In the genomic region with DNA sequence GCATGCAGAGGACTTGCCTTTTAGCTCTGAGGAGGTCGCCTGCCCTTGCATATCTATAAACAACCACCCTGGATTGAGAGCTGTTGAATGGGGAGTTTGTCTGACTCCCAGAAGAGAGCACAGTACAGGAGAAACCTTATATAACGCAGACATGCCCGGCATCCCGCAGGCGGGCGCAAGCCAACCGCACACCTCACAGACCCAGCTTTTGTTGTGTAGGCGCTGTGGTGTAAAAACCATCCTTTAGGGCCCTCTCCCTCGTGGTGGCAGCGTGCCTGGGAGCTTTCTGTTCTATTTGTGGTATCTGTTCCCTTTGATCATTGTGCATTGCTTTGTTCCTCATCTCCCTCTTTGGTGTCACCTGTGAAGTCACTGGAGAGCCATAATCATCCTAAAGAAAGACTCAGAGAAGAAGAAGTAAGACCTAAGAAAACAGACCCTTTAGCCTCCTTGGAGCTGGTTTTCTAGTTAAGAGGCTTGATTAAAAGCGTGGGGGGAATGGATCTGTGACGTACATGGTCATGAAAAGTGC, we compare ENCODE assay signal across 10 cellular contexts.
DNase-seq lines count a peak whose midpoint lies in the region; ATAC-seq and TF ChIP-seq lines count a peak whose summit lies in the region.
"Had no signal": no experiment of that assay in that cellular context is flagged by ENCODE, and none has a peak within 500 bp of the region (broad histone marks: within the 10 kb centered on the region; RNA-seq: fewer than 3 reads in every experiment).

No MANE protein-coding gene starts in this region.

- H3K36me3 ChIP-seq in DOHH2 (ENCODE audit: control insufficient read depth, low read length) (no peaks in the 10 kb centered on the region; the same call in 1 of the 2 replicates), Karpas-422 (ENCODE audit: insufficient read depth, low read length) (no peaks in the 10 kb centered on the region)

- peak; percentile 80 for ATAC-seq in T-helper 17 cell
- no peak for ATAC-seq in GM18870 (IDR thresholded peaks at IDR 0.05; ENCODE audit: unreplicated experiment)
- ATAC-seq in GM19324 (IDR thresholded peaks at IDR 0.05; ENCODE audit: low FRiP score, unreplicated experiment): no peak

- H3K4me1 Mint-ChIP-seq in T-helper 17 cell: peaks cover 47% of the 10 kb centered on the region
- H3K4me1 Mint-ChIP-seq in activated naive CD8-positive, alpha-beta T cell treated with anti-CD3 and anti-CD28 coated beads for 36 hours: peaks cover 58% of the 10 kb centered on the region
- H3K4me1 Mint-ChIP-seq in HFFc6 (ENCODE audit: low read depth): peaks cover 63% of the 10 kb centered on the region

- H3K79me2 ChIP-seq in DOHH2 (ENCODE audit: control insufficient read depth, low read length) (no peaks in the 10 kb centered on the region), Karpas-422 (ENCODE audit: low read length) (no peaks in the 10 kb centered on the region)

- peak overlapping the region; percentile 74 for H3K4me3 Mint-ChIP-seq in T-helper 17 cell
- peak overlapping the region; percentile 19 for H3K4me3 Mint-ChIP-seq in activated naive CD8-positive, alpha-beta T cell treated with anti-CD3 and anti-CD28 coated beads for 36 hours
- no peak overlapping the region for H3K4me3 Mint-ChIP-seq in HFFc6

- H3K9me3 ChIP-seq in DOHH2 (ENCODE audit: control insufficient read depth, insufficient read depth, low read length): peaks cover 8% of the 10 kb centered on the region; the same call in 1 of the 2 replicates
- H3K9me3 ChIP-seq in T-helper 17 cell (ENCODE audit: control insufficient read depth, low read length, poor library complexity, severe bottlenecking): no peaks in the 10 kb centered on the region
- H3K9me3 ChIP-seq in Karpas-422 (ENCODE audit: low read length): no peaks in the 10 kb centered on the region

- H3K27me3 ChIP-seq in DOHH2 (ENCODE audit: control insufficient read depth, low read length): no peaks in the 10 kb centered on the region
- H3K27me3 ChIP-seq in Karpas-422 (ENCODE audit: low read length): no peaks in the 10 kb centered on the region

- peaks cover 26% of the 10 kb centered on the region for H3F3A ChIP-seq in DOHH2 (ENCODE audit: control insufficient read depth, insufficient read depth)

- H3K27me3 Mint-ChIP-seq in T-helper 17 cell (no peaks in the 10 kb centered on the region), HFFc6 (ENCODE audit: insufficient read depth) (no peaks in the 10 kb centered on the region)
- H3K27me3 Mint-ChIP-seq in activated naive CD8-positive, alpha-beta T cell treated with anti-CD3 and anti-CD28 coated beads for 36 hours: no peaks in the 10 kb centered on the region

- H3K4me3 ChIP-seq in DOHH2 (ENCODE audit: low read length) (no peak overlapping the region), Karpas-422 (ENCODE audit: low read length) (no peak overlapping the region)

- H3K4me1 ChIP-seq in DOHH2 (ENCODE audit: control insufficient read depth, low read length) (peaks cover 90% of the 10 kb centered on the region), Karpas-422 (ENCODE audit: low read length) (peaks cover 15% of the 10 kb centered on the region)

- H2AFZ ChIP-seq in Karpas-422 (ENCODE audit: low read length): no peak overlapping the region

- H3K27ac ChIP-seq in DOHH2 (ENCODE audit: low read depth, low read length): no peak overlapping the region
- no peak overlapping the region for H3K27ac ChIP-seq in Karpas-422 (ENCODE audit: low read length)

- H3K9ac ChIP-seq in Karpas-422 (ENCODE audit: low read length): no peak overlapping the region

- H3K27ac Mint-ChIP-seq in T-helper 17 cell (peak overlapping the region; percentile 98), HFFc6 (no peak overlapping the region)
- peak overlapping the region; percentile 55 for H3K27ac Mint-ChIP-seq in activated naive CD8-positive, alpha-beta T cell treated with anti-CD3 and anti-CD28 coated beads for 36 hours

- DNase-seq in T-helper 17 cell (peak in 1 of 3 donors; percentile 28), HFFc6 (no peak), Karpas-422 (no peak)
- peak; percentile 74 for DNase-seq in activated naive CD8-positive, alpha-beta T cell treated with anti-CD3 and anti-CD28 coated beads for 36 hours
- DNase-seq in stimulated activated CD4-positive, alpha-beta T cell treated with anti-CD3 and anti-CD28 coated beads, Interleukin-15, amount 100 ng/mL, for 24 hours: peak; percentile 76
- DNase-seq: kidney glomerular epithelial cell, Right ventricle myocardium superior had no signal

- H3K9me2 ChIP-seq in DOHH2 (replicated peaks; ENCODE audit: control insufficient read depth, low read length) (no peaks in the 10 kb centered on the region), Karpas-422 (replicated peaks; ENCODE audit: insufficient read depth, low read length) (no peaks in the 10 kb centered on the region)

- H4K20me1 ChIP-seq in DOHH2 (ENCODE audit: control insufficient read depth, insufficient read depth, low read depth, low read length) (no peaks in the 10 kb centered on the region), Karpas-422 (ENCODE audit: insufficient read depth, low read depth, low read length) (no peaks in the 10 kb centered on the region; the same call in 1 of the 2 replicates)

- H3K9me3 Mint-ChIP-seq in activated naive CD8-positive, alpha-beta T cell treated with anti-CD3 and anti-CD28 coated beads for 36 hours: no peaks in the 10 kb centered on the region
- no peaks in the 10 kb centered on the region for H3K9me3 Mint-ChIP-seq in HFFc6

- TF ChIP-seq CTCF in DOHH2 (IDR thresholded peaks at IDR 0.05; ENCODE audit: low read depth, low read length, poor library complexity, severe bottlenecking) (no peak), HFFc6 (IDR thresholded peaks at IDR 0.05) (no peak)

- H3K36me3 Mint-ChIP-seq in T-helper 17 cell (ENCODE audit: low read depth) (peaks cover 2% of the 10 kb centered on the region), HFFc6 (ENCODE audit: low read depth) (peaks cover 20% of the 10 kb centered on the region)
- peaks cover 19% of the 10 kb centered on the region for H3K36me3 Mint-ChIP-seq in activated naive CD8-positive, alpha-beta T cell treated with anti-CD3 and anti-CD28 coated beads for 36 hours

- H3K4me2 ChIP-seq in DOHH2 (ENCODE audit: low read length) (peak overlapping the region; percentile 29), Karpas-422 (ENCODE audit: low read depth, low read length, poor library complexity, severe bottlenecking) (no peak overlapping the region)

Comparison
In these comparisons a context has a peak if more than half of its experiments do, and no peak if none do; other contexts are left out.
1. DNase-seq: peak in activated naive CD8-positive, alpha-beta T cell treated with anti-CD3 and anti-CD28 coated beads for 36 hours (single experiment) and stimulated activated CD4-positive, alpha-beta T cell treated with anti-CD3 and anti-CD28 coated beads, Interleukin-15, amount 100 ng/mL, for 24 hours (single experiment); none in HFFc6 (single experiment) and Karpas-422 (single experiment).